ENCODE assay signal across 17 cellular contexts in genomic region chr6:72561629-72562028, GRCh38.
"Had no signal": no experiment of that assay in that cellular context is flagged by ENCODE, and none has a peak within 500 bp of the region (broad histone marks: within the 10 kb centered on the region; RNA-seq: fewer than 3 reads in every experiment).

No MANE protein-coding gene starts in this region.

- H3K4me3 Mint-ChIP-seq: activated CD4-positive, alpha-beta T cell treated with anti-CD3 and anti-CD28 coated beads, Interleukin-2, amount 10 ng/mL, durations not matched to agents 7 days and 5 days; activated naive CD8-positive, alpha-beta T cell treated with anti-CD3 and anti-CD28 coated beads for 36 hours; activated T-cell treated with anti-CD3 and anti-CD28 coated beads, Interleukin-2, amount 50 U/mL, for 72 hours; naive B cell; neural progenitor cell had no signal

- H2AFZ ChIP-seq: neural progenitor cell had no signal

- H3K4me3 ChIP-seq: neural progenitor cell, sigmoid colon, spleen, thoracic aorta had no signal

- H3K9me3 Mint-ChIP-seq: activated CD4-positive, alpha-beta T cell treated with anti-CD3 and anti-CD28 coated beads, Interleukin-2, amount 10 ng/mL, durations not matched to agents 7 days and 5 days; activated naive CD8-positive, alpha-beta T cell treated with anti-CD3 and anti-CD28 coated beads for 36 hours; activated T-cell treated with anti-CD3 and anti-CD28 coated beads, Interleukin-2, amount 50 U/mL, for 72 hours; neural progenitor cell had no signal

- H3K27ac ChIP-seq: brain microvascular endothelial cell, neural progenitor cell, sigmoid colon, spleen, thoracic aorta had no signal

- H3K4me1 Mint-ChIP-seq: activated CD4-positive, alpha-beta T cell treated with anti-CD3 and anti-CD28 coated beads, Interleukin-2, amount 10 ng/mL, durations not matched to agents 7 days and 5 days; activated naive CD8-positive, alpha-beta T cell treated with anti-CD3 and anti-CD28 coated beads for 36 hours; naive B cell; neural progenitor cell had no signal

- H3K9ac ChIP-seq: neural progenitor cell had no signal

- H3K27me3 ChIP-seq: brain microvascular endothelial cell, neural progenitor cell, sigmoid colon had no signal

- H3K27me3 Mint-ChIP-seq: activated CD4-positive, alpha-beta T cell treated with anti-CD3 and anti-CD28 coated beads, Interleukin-2, amount 10 ng/mL, durations not matched to agents 7 days and 5 days; activated naive CD8-positive, alpha-beta T cell treated with anti-CD3 and anti-CD28 coated beads for 36 hours had no signal

- H3K36me3 ChIP-seq: brain microvascular endothelial cell, neural progenitor cell, sigmoid colon, spleen, thoracic aorta had no signal

- H3K36me3 Mint-ChIP-seq: activated naive CD8-positive, alpha-beta T cell treated with anti-CD3 and anti-CD28 coated beads for 36 hours; naive B cell; neural progenitor cell had no signal

- H3K4me2 ChIP-seq: neural progenitor cell had no signal

- H3K9me3 ChIP-seq: sigmoid colon, spleen, thoracic aorta had no signal

- H3K27ac Mint-ChIP-seq: activated CD4-positive, alpha-beta T cell treated with anti-CD3 and anti-CD28 coated beads, Interleukin-2, amount 10 ng/mL, durations not matched to agents 7 days and 5 days; activated naive CD8-positive, alpha-beta T cell treated with anti-CD3 and anti-CD28 coated beads for 36 hours; activated T-cell treated with anti-CD3 and anti-CD28 coated beads, Interleukin-2, amount 50 U/mL, for 72 hours; naive B cell; neural progenitor cell had no signal

- DNase-seq: activated CD4-positive, alpha-beta T cell treated with anti-CD3 and anti-CD28 coated beads, Interleukin-2, amount 10 ng/mL, durations not matched to agents 7 days and 5 days; activated CD8-positive, alpha-beta memory T cell treated with anti-CD3 and anti-CD28 coated beads, Interleukin-2, amount 50 U/mL, for 48 hours; activated gamma-delta T cell treated with Interleukin-2 at 50 U/mL for 16 hours; activated naive CD8-positive, alpha-beta T cell treated with anti-CD3 and anti-CD28 coated beads for 36 hours; activated T-cell treated with anti-CD3 and anti-CD28 coated beads, Interleukin-2, amount 50 U/mL, for 72 hours; amygdala; brain microvascular endothelial cell; cortex of kidney; effector CD8-positive, alpha-beta T cell; foreskin fibroblast; hypothalamus; left colon; naive B cell; sigmoid colon; spleen had no signal

- H3K4me1 ChIP-seq: neural progenitor cell, sigmoid colon, spleen had no signal
